In the genomic region with DNA sequence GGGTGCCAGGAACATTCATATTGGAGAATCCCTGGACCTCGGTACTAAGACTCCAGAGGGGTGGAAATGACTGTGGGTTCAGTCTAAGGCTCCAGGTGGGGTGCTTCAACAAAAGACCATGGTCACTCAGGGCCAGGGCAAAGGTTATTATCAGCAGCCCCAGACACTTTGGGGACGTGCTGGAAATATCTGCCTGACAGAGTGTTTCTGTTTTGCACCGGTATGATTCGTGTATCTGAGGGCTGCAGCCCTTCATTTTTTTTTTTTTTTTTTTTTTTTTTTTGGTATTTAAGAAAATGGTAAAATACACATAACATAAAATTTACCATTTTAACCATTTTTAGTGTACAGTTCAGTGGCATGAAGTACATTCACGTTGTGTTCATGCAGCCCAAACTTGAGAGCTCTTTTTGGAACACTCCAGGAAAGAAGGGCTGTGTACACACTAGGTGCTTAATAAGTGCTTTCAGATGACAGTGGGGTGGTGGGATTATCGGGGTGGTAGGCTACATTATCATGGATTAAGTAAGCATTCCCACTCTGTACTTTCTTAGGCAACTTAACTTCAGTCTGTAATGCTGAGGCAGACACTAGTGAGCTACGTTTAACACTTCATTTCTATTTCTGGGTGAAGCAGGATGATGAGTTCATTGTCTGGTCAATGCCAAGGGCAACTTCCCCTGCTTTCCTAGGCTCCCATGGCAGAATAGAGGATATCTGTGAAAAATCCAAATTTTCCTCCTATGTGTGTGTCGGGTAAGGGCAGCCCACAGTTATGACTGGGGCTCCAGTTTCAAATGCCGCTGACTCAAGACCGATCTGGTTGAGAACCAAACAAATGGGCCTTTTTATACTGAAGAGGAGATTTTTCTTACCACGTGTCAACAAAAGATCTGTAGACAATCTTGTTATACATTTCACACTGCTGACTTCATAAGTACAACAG, we compare ENCODE assay signal across 15 cellular contexts.
DNase-seq lines count a peak whose midpoint lies in the region; ATAC-seq and TF ChIP-seq lines count a peak whose summit lies in the region.
"Had no signal": no experiment of that assay in that cellular context is flagged by ENCODE, and none has a peak within 500 bp of the region (broad histone marks: within the 10 kb centered on the region; RNA-seq: fewer than 3 reads in every experiment).

No MANE protein-coding gene starts in this region.

- peak; percentile 35 for DNase-seq in activated CD4-positive, alpha-beta T cell treated with anti-CD3 and anti-CD28 coated beads for 36 hours
- no peak for DNase-seq in activated CD4-positive, alpha-beta T cell treated with anti-CD3 and anti-CD28 coated beads for 4 hours
- DNase-seq in astrocyte of the spinal cord (ENCODE audit: low read depth, low spot score) (peak; percentile 87), non-pigmented ciliary epithelial cell (ENCODE audit: low read depth) (peak; percentile 80), NCI-H510A (lab: John Stamatoyannopoulos, UW) (no peak), lower lobe of right lung (no peak), D341Med (ENCODE audit: low spot score) (no peak)
- DNase-seq: GF-D8, NCI-H1105 treated with DMSO at 0.1 percent for 48 hours, NCI-H82, tibial artery had no signal

- CTCF ChIA-PET in activated CD4-positive, alpha-beta T cell treated with anti-CD3 and anti-CD28 coated beads for 36 hours (lab: Charles Lee) = no interaction called here

- no peaks in the 10 kb centered on the region for H3K27me3 Mint-ChIP-seq in activated CD4-positive, alpha-beta T cell treated with anti-CD3 and anti-CD28 coated beads for 36 hours
- H3K27me3 Mint-ChIP-seq in IgD-negative memory B cell = no peaks in the 10 kb centered on the region

- H3K36me3 Mint-ChIP-seq in activated CD4-positive, alpha-beta T cell treated with anti-CD3 and anti-CD28 coated beads for 36 hours (ENCODE audit: low read depth) = peaks cover 10% of the 10 kb centered on the region
- peaks cover 9% of the 10 kb centered on the region for H3K36me3 Mint-ChIP-seq in IgD-negative memory B cell

- H3K4me3 Mint-ChIP-seq in activated CD4-positive, alpha-beta T cell treated with anti-CD3 and anti-CD28 coated beads for 36 hours = no peak overlapping the region
- peak overlapping the region in 1 of 4 donors; percentile 46 for H3K4me3 Mint-ChIP-seq in IgD-negative memory B cell

- H3K4me3 ChIP-seq in astrocyte of the spinal cord (ENCODE audit: low read depth, low read length) (no peak overlapping the region), lower lobe of right lung (no peak overlapping the region)
- H3K4me3 ChIP-seq: SK-N-MC, tibial artery had no signal

- no peak overlapping the region for H3K27ac ChIP-seq in lower lobe of right lung
- H3K27ac ChIP-seq: epithelial cell of prostate, SK-N-MC, tibial artery had no signal

- POLR2A ChIA-PET in activated CD4-positive, alpha-beta T cell treated with anti-CD3 and anti-CD28 coated beads for 36 hours (lab: Charles Lee) = interaction anchor here (0.6 kb wide), 1 partner anchor 105 kb away, joined by 5 read pairs; no protein-coding TSS in a partner anchor

- no peaks in the 10 kb centered on the region for H3K27me3 ChIP-seq in lower lobe of right lung (ENCODE audit: low read depth)
- H3K27me3 ChIP-seq: tibial artery had no signal

- no peaks in the 10 kb centered on the region for H3K9me3 ChIP-seq in lower lobe of right lung
- H3K9me3 ChIP-seq: tibial artery had no signal

- H3K9me3 Mint-ChIP-seq in activated CD4-positive, alpha-beta T cell treated with anti-CD3 and anti-CD28 coated beads for 36 hours (ENCODE audit: low read depth) = no peaks in the 10 kb centered on the region
- no peaks in the 10 kb centered on the region for H3K9me3 Mint-ChIP-seq in IgD-negative memory B cell

- peaks cover 17% of the 10 kb centered on the region for H3K4me1 ChIP-seq in lower lobe of right lung
- H3K4me1 ChIP-seq: tibial artery had no signal

- in situ Hi-C loops in astrocyte of the spinal cord (cut with HindIII; ENCODE audit: low sequenced_read_pairs) = no loop called here

- intact Hi-C loops in activated CD4-positive, alpha-beta T cell treated with anti-CD3 and anti-CD28 coated beads for 36 hours (cut with DNase I, micrococcal nuclease) = no loop called here
- intact Hi-C loops in lower lobe of right lung (cut with DNase I) = no loop called here

- peaks cover 64% of the 10 kb centered on the region for H3K4me1 Mint-ChIP-seq in activated CD4-positive, alpha-beta T cell treated with anti-CD3 and anti-CD28 coated beads for 36 hours
- peaks cover 44 to 58% (median 51%) of the 10 kb centered on the region in 3 donors for H3K4me1 Mint-ChIP-seq in IgD-negative memory B cell

- TF ChIP-seq CTCF in astrocyte of the spinal cord (IDR thresholded peaks at IDR 0.05; ENCODE audit: low read depth, low read length) (no peak), lower lobe of right lung (IDR thresholded peaks at IDR 0.05) (no peak)

- no peak overlapping the region for H3K27ac Mint-ChIP-seq in activated CD4-positive, alpha-beta T cell treated with anti-CD3 and anti-CD28 coated beads for 36 hours
- H3K27ac Mint-ChIP-seq in IgD-negative memory B cell = peak overlapping the region in 2 of 3 donors; percentile 86 to 92

- peak; percentile 27 for ATAC-seq in activated CD4-positive, alpha-beta T cell treated with anti-CD3 and anti-CD28 coated beads for 36 hours
- ATAC-seq in lower lobe of right lung = no peak
- ATAC-seq: sciatic nerve had no signal

- H3K36me3 ChIP-seq in lower lobe of right lung = no peaks in the 10 kb centered on the region
- H3K36me3 ChIP-seq: tibial artery had no signal

Comparison
In these comparisons a context has a peak if more than half of its experiments do, and no peak if none do; other contexts are left out.
1. DNase-seq: peak in activated CD4-positive, alpha-beta T cell treated with anti-CD3 and anti-CD28 coated beads for 36 hours (single experiment), astrocyte of the spinal cord (single experiment) and non-pigmented ciliary epithelial cell (single experiment); none in activated CD4-positive, alpha-beta T cell treated with anti-CD3 and anti-CD28 coated beads for 4 hours (0 of 2), NCI-H510A (single experiment), lower lobe of right lung (single experiment) and D341Med (single experiment).